2 cellular contexts compared by ENCODE assay signal in genomic region chr5:14773588-14773987, GRCh38.
TF ChIP-seq lines count a peak whose summit lies in the region.

No MANE protein-coding gene starts in this region.

TF ChIP-seq in HepG2, 621 proteins besides CTCF, POLR2A, EP300 and RAD21 (continues in another document):
- peak; percentile 87 for TF ChIP-seq RFX3 (CRISPR knock-in tag; IDR thresholded peaks at IDR 0.05)
- no peak for TF ChIP-seq AKNA (CRISPR knock-in tag; IDR thresholded peaks at IDR 0.05; ENCODE audit: borderline replicate concordance)
- TF ChIP-seq ZNF598 (CRISPR knock-in tag; IDR thresholded peaks at IDR 0.05; ENCODE audit: borderline replicate concordance), result no peak
- no peak for TF ChIP-seq CBFB (CRISPR knock-in tag; IDR thresholded peaks at IDR 0.05)
- TF ChIP-seq RFX5 (IDR thresholded peaks at IDR 0.05; ENCODE audit: low read depth, low read length), result no peak
- TF ChIP-seq HBP1 (CRISPR knock-in tag; IDR thresholded peaks at IDR 0.05; ENCODE audit: low read depth), result 0 out of 2 replicates have a peak, but pooled peaks have one; percentile 40
- TF ChIP-seq SSRP1 (CRISPR knock-in tag; IDR thresholded peaks at IDR 0.05), result no peak
- TF ChIP-seq NRL (CRISPR knock-in tag; IDR thresholded peaks at IDR 0.05; ENCODE audit: borderline replicate concordance), result no peak
- TF ChIP-seq MAX (IDR thresholded peaks at IDR 0.05), result 0 out of 2 replicates have a peak, but pooled peaks have one; percentile 20
- no peak for TF ChIP-seq NFATC3 (CRISPR knock-in tag; IDR thresholded peaks at IDR 0.05)
- TF ChIP-seq ZFP1 (CRISPR knock-in tag; IDR thresholded peaks at IDR 0.05), result no peak
- no peak for TF ChIP-seq FOXA1 (IDR thresholded peaks at IDR 0.05)
- TF ChIP-seq FOXA1 (CRISPR knock-in tag; IDR thresholded peaks at IDR 0.05), result 0 out of 2 replicates have a peak, but pooled peaks have one; percentile 35
- TF ChIP-seq, protein P1, sequence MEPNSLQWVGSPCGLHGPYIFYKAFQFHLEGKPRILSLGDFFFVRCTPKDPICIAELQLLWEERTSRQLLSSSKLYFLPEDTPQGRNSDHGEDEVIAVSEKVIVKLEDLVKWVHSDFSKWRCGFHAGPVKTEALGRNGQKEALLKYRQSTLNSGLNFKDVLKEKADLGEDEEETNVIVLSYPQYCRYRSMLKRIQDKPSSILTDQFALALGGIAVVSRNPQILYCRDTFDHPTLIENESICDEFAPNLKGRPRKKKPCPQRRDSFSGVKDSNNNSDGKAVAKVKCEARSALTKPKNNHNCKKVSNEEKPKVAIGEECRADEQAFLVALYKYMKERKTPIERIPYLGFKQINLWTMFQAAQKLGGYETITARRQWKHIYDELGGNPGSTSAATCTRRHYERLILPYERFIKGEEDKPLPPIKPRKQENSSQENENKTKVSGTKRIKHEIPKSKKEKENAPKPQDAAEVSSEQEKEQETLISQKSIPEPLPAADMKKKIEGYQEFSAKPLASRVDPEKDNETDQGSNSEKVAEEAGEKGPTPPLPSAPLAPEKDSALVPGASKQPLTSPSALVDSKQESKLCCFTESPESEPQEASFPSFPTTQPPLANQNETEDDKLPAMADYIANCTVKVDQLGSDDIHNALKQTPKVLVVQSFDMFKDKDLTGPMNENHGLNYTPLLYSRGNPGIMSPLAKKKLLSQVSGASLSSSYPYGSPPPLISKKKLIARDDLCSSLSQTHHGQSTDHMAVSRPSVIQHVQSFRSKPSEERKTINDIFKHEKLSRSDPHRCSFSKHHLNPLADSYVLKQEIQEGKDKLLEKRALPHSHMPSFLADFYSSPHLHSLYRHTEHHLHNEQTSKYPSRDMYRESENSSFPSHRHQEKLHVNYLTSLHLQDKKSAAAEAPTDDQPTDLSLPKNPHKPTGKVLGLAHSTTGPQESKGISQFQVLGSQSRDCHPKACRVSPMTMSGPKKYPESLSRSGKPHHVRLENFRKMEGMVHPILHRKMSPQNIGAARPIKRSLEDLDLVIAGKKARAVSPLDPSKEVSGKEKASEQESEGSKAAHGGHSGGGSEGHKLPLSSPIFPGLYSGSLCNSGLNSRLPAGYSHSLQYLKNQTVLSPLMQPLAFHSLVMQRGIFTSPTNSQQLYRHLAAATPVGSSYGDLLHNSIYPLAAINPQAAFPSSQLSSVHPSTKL (CRISPR knock-in tag; IDR thresholded peaks at IDR 0.05), result 0 out of 2 replicates have a peak, but pooled peaks have one; percentile 32
- 0 out of 2 replicates have a peak, but pooled peaks have one; percentile 23 for TF ChIP-seq ZNF292 (CRISPR knock-in tag; IDR thresholded peaks at IDR 0.05; ENCODE audit: borderline replicate concordance, low read depth)
- no peak for TF ChIP-seq ZBTB42 (CRISPR knock-in tag; IDR thresholded peaks at IDR 0.05)
- peak; percentile 37; the same call in 1 of the 2 replicates for TF ChIP-seq SAP130 (CRISPR knock-in tag; IDR thresholded peaks at IDR 0.05; ENCODE audit: low read depth)
- TF ChIP-seq CREM (IDR thresholded peaks at IDR 0.05), result no peak
- TF ChIP-seq CREM (CRISPR knock-in tag; IDR thresholded peaks at IDR 0.05), result no peak
- no peak for TF ChIP-seq MAFG (CRISPR knock-in tag; IDR thresholded peaks at IDR 0.05)
- TF ChIP-seq RFX1 (IDR thresholded peaks at IDR 0.05), result peak; percentile 77
- peak; percentile 93 for TF ChIP-seq ZNF24 (IDR thresholded peaks at IDR 0.05)
- TF ChIP-seq TGIF2 (CRISPR knock-in tag; IDR thresholded peaks at IDR 0.05), result peak; percentile 94

TF ChIP-seq in WTC11, 78 proteins besides CTCF, POLR2A, EP300 and RAD21:
- TF ChIP-seq JAZF1 (CRISPR knock-in tag; IDR thresholded peaks at IDR 0.05) (no peak), AFF4 (CRISPR knock-in tag; IDR thresholded peaks at IDR 0.05; ENCODE audit: borderline replicate concordance) (no peak), ELF4 (CRISPR knock-in tag; IDR thresholded peaks at IDR 0.05; ENCODE audit: low read depth) (no peak), ZNF425 (CRISPR knock-in tag; conservative IDR thresholded peaks at IDR 0.05) (no peak), ATF2 (CRISPR knock-in tag; IDR thresholded peaks at IDR 0.05; ENCODE audit: borderline replicate concordance, low read depth) (no peak), ZNF232 (CRISPR knock-in tag; IDR thresholded peaks at IDR 0.05) (no peak)
- TF ChIP-seq, protein P2, sequence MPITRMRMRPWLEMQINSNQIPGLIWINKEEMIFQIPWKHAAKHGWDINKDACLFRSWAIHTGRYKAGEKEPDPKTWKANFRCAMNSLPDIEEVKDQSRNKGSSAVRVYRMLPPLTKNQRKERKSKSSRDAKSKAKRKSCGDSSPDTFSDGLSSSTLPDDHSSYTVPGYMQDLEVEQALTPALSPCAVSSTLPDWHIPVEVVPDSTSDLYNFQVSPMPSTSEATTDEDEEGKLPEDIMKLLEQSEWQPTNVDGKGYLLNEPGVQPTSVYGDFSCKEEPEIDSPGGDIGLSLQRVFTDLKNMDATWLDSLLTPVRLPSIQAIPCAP (CRISPR knock-in tag; IDR thresholded peaks at IDR 0.05), result no peak
